In genomic region chr20:20743511-20744169, GRCh38 we compare ENCODE assay signal across 1 cellular context.
A peak's percentile ranks its signal among the peaks of the same experiment; 100 is the strongest.
TF ChIP-seq lines count a peak whose summit lies in the region.

No MANE protein-coding gene starts in this region.

TF ChIP-seq in liver, 16 proteins besides CTCF, POLR2A, EP300 and RAD21 (continued from another document):
- TF ChIP-seq REST (IDR thresholded peaks at IDR 0.05) (no peak), FOXA2 (IDR thresholded peaks at IDR 0.05) (peak; percentile 92), FOXA1 (IDR thresholded peaks at IDR 0.05) (peak; percentile 62), EGR1 (IDR thresholded peaks at IDR 0.05; ENCODE audit: low read depth in 2 of 2) (no peak)
